21 cellular contexts compared by ENCODE assay signal in the genomic region with DNA sequence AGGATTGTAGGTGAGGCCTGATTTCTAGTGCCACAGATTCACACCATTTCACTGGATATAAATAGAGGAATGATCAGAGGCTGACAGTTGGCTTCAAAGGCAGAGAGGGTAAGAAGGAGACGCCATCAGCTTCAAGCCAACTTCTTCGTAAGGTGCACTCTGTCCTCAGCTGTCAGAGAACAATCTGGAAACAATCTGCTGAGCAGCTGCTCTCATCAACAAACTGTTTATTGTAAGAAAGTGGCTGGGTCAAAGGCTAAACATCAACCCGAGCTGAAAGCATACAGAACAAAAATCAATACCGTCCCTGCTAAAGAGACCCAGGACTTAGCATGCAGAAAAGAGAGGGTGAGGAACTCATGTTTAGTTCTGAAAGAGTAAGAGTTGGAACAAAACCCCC.
"Had no signal": no experiment of that assay in that cellular context is flagged by ENCODE, and none has a peak within 500 bp of the region (broad histone marks: within the 10 kb centered on the region; RNA-seq: fewer than 3 reads in every experiment).

No MANE protein-coding gene starts in this region.

- H3K36me3 ChIP-seq: sigmoid colon, thoracic aorta, upper lobe of left lung had no signal

- ATAC-seq: foreskin keratinocyte had no signal

- H3K27ac ChIP-seq: coronary artery, foreskin keratinocyte, parathyroid adenoma, sigmoid colon, spleen, thoracic aorta, upper lobe of left lung had no signal

- H3K4me1 ChIP-seq: foreskin keratinocyte, parathyroid adenoma, spleen had no signal

- H3K4me3 ChIP-seq: coronary artery, sigmoid colon, SJSA1, spleen, thoracic aorta, upper lobe of left lung had no signal

- DNase-seq: activated CD4-positive, alpha-beta T cell treated with anti-CD3 and anti-CD28 coated beads, Interleukin-2, amount 50 U/mL, for 48 hours; activated effector memory CD4-positive, alpha-beta T cell treated with Interleukin-2 at 50 U/mL for 16 hours; activated T-cell treated with anti-CD3 and anti-CD28 coated beads, Interleukin-2, amount 50 U/mL, for 72 hours; cerebellar nuclear complex; left ventricle myocardium superior; nephron progenitor cell; sigmoid colon; spleen; stimulated activated CD4-positive, alpha-beta T cell treated with anti-CD3 and anti-CD28 coated beads, Interleukin-4, amount 100 ng/mL, for 1 hour; stimulated activated naive CD4-positive, alpha-beta T cell treated with Interleukin-2 at 50 U/mL for 16 hours; T-helper 1 cell; T-helper 9 cell; upper lobe of left lung had no signal

- H3K9me3 Mint-ChIP-seq: activated naive CD4-positive, alpha-beta T cell treated with anti-CD3 and anti-CD28 coated beads, Interleukin-2, amount 50 U/mL, for 24 hours; activated T-cell treated with anti-CD3 and anti-CD28 coated beads, Interleukin-2, amount 50 U/mL, for 72 hours; nephron progenitor cell; WTC11 had no signal

- H3K9me3 ChIP-seq: sigmoid colon, SJSA1, spleen, thoracic aorta, upper lobe of left lung had no signal

- H3K4me3 Mint-ChIP-seq: activated naive CD4-positive, alpha-beta T cell treated with anti-CD3 and anti-CD28 coated beads, Interleukin-2, amount 50 U/mL, for 24 hours; activated T-cell treated with anti-CD3 and anti-CD28 coated beads, Interleukin-2, amount 50 U/mL, for 72 hours; nephron progenitor cell; WTC11 had no signal

- H3K27me3 Mint-ChIP-seq: activated naive CD4-positive, alpha-beta T cell treated with anti-CD3 and anti-CD28 coated beads, Interleukin-2, amount 50 U/mL, for 24 hours had no signal

- H3K36me3 Mint-ChIP-seq: WTC11 had no signal

- H3K27ac Mint-ChIP-seq: activated naive CD4-positive, alpha-beta T cell treated with anti-CD3 and anti-CD28 coated beads, Interleukin-2, amount 50 U/mL, for 24 hours; nephron progenitor cell; WTC11 had no signal

- FAIRE-seq: bronchial epithelial cell had no signal

- H3K27me3 ChIP-seq: foreskin keratinocyte, sigmoid colon, SJSA1, spleen, upper lobe of left lung had no signal
